8 cellular contexts compared by ENCODE assay signal in genomic region chr19:39846176-39846677, GRCh38. TPM values are rescaled to one million over a fixed set of nuclear protein-coding genes. Genes with fewer than 3 reads are reported as not detected.
DNase-seq lines count a peak whose midpoint lies in the region; ATAC-seq, FAIRE-seq and TF ChIP-seq lines count a peak whose summit lies in the region.

FBL (minus strand) TSS chr19:39846379; CDS start chr19:39846300, 79 bp downstream.

- peak; percentile 89 for ATAC-seq in HG02642 (IDR thresholded peaks at IDR 0.05; ENCODE audit: poor library complexity, unreplicated experiment)
- peak; percentile 96 for ATAC-seq in activated naive CD8-positive, alpha-beta T cell treated with anti-CD3 and anti-CD28 coated beads, Interleukin-2, amount 10 ng/mL, durations not matched to agents 7 days and 5 days (ENCODE audit: low read depth)
- peak; percentile 96 to 99 (median 98) for ATAC-seq in pancreas

- peaks cover 14% of the 10 kb centered on the region; the same call in 1 of the 2 replicates for H4K20me1 ChIP-seq in SU-DHL-6 (ENCODE audit: low read depth, low read length)

- H3K9me3 ChIP-seq in SU-DHL-6 (ENCODE audit: insufficient read depth, low read length) (no peaks in the 10 kb centered on the region), pancreas (no peaks in the 10 kb centered on the region), tibial artery (no peaks in the 10 kb centered on the region)

- 1% methylated on average over 47 of the region's 47 CpGs for WGBS in pancreas, 2 donors

- peaks cover 38% of the 10 kb centered on the region for H3K4me1 Mint-ChIP-seq in activated naive CD8-positive, alpha-beta T cell treated with anti-CD3 and anti-CD28 coated beads, Interleukin-2, amount 10 ng/mL, durations not matched to agents 7 days and 5 days

- H2AFZ ChIP-seq in SU-DHL-6 (ENCODE audit: low read depth, low read length, severe bottlenecking) = peak within 1 kb of the TSS; percentile 33

- POLR2A ChIA-PET in activated naive CD8-positive, alpha-beta T cell treated with anti-CD3 and anti-CD28 coated beads, Interleukin-2, amount 10 ng/mL, durations not matched to agents 7 days and 5 days (lab: Charles Lee) = interaction anchor here (0.7 to 5.1 kb wide), 8 partner anchors 9 to 411 kb away, joined by 3 to 38 read pairs (median 6); partner anchors contain the start of genes DYRK1B, PSMC4, RPS16 and ZNF546

- H3K36me3 Mint-ChIP-seq in activated naive CD8-positive, alpha-beta T cell treated with anti-CD3 and anti-CD28 coated beads, Interleukin-2, amount 10 ng/mL, durations not matched to agents 7 days and 5 days = no peaks in the 10 kb centered on the region

- FAIRE-seq in pancreas (lab: Jason Lieb, UNC) = no peak

- peak within 1 kb of the TSS; percentile 87 for H3K4me2 ChIP-seq in SU-DHL-6 (ENCODE audit: low read depth, low read length, poor library complexity, severe bottlenecking)

- peak within 1 kb of the TSS; percentile 92 for H3K27ac Mint-ChIP-seq in activated naive CD8-positive, alpha-beta T cell treated with anti-CD3 and anti-CD28 coated beads, Interleukin-2, amount 10 ng/mL, durations not matched to agents 7 days and 5 days

- H3K27ac ChIP-seq in SU-DHL-6 (ENCODE audit: low read depth, low read length) = peak within 1 kb of the TSS; percentile 45
- peak within 1 kb of the TSS; percentile 52 to 82 (median 60) for H3K27ac ChIP-seq in pancreas
- H3K27ac ChIP-seq in tibial artery = peak within 1 kb of the TSS; percentile 81 to 91

- H3K9me2 ChIP-seq in SU-DHL-6 (replicated peaks; ENCODE audit: insufficient read depth, low read length) = no peaks in the 10 kb centered on the region

- H3K4me3 ChIP-seq in SU-DHL-6 (ENCODE audit: insufficient read depth, low read length, poor library complexity, severe bottlenecking) = peak within 1 kb of the TSS; percentile 88
- H3K4me3 ChIP-seq in pancreas = peak within 1 kb of the TSS; percentile 64 to 73 (median 68)
- peak within 1 kb of the TSS; percentile 81 to 93 for H3K4me3 ChIP-seq in tibial artery

- peaks cover 49% of the 10 kb centered on the region for H3K79me2 ChIP-seq in SU-DHL-6 (ENCODE audit: insufficient read depth, low read length)

- peak within 1 kb of the TSS; percentile 87 for H3K9ac ChIP-seq in SU-DHL-6 (ENCODE audit: low read length)

- H3K4me1 ChIP-seq in pancreas (peaks cover 11 to 23% (median 13%) of the 10 kb centered on the region in 3 donors), tibial artery (peaks cover 0 to 59% (median 29%) of the 10 kb centered on the region in 4 donors)

- H3K4me3 Mint-ChIP-seq in activated naive CD8-positive, alpha-beta T cell treated with anti-CD3 and anti-CD28 coated beads, Interleukin-2, amount 10 ng/mL, durations not matched to agents 7 days and 5 days = peak within 1 kb of the TSS; percentile 91

- H3K27me3 Mint-ChIP-seq in activated naive CD8-positive, alpha-beta T cell treated with anti-CD3 and anti-CD28 coated beads, Interleukin-2, amount 10 ng/mL, durations not matched to agents 7 days and 5 days = peaks cover 2% of the 10 kb centered on the region

- TF ChIP-seq CTCF in GM10266 (IDR thresholded peaks at IDR 0.05; ENCODE audit: control insufficient read depth, insufficient read depth, low read depth, missing control alignments) (no peak), SU-DHL-6 (IDR thresholded peaks at IDR 0.05; ENCODE audit: insufficient read depth, low read length, poor library complexity, severe bottlenecking) (no peak), pancreas (IDR thresholded peaks at IDR 0.05) (no peak), tibial artery (IDR thresholded peaks at IDR 0.05) (no peak)

- H3K9me3 Mint-ChIP-seq in activated naive CD8-positive, alpha-beta T cell treated with anti-CD3 and anti-CD28 coated beads, Interleukin-2, amount 10 ng/mL, durations not matched to agents 7 days and 5 days = no peaks in the 10 kb centered on the region

- H3F3A ChIP-seq in SU-DHL-6 (ENCODE audit: insufficient read depth) = peaks cover 8% of the 10 kb centered on the region; the same call in 1 of the 2 replicates

- H3K36me3 ChIP-seq in SU-DHL-6 (ENCODE audit: low read length) (no peaks in the 10 kb centered on the region), pancreas (no peaks in the 10 kb centered on the region), tibial artery (no peaks in the 10 kb centered on the region)

- no peaks in the 10 kb centered on the region for H3K27me3 ChIP-seq in SU-DHL-6 (ENCODE audit: low read length)
- H3K27me3 ChIP-seq in pancreas = no peaks in the 10 kb centered on the region
- no peaks in the 10 kb centered on the region for H3K27me3 ChIP-seq in tibial artery

- DNase-seq in GM10266 (ENCODE audit: extremely low spot score) (peak; percentile 98), NCI-H1105 treated with DMSO at 0.1 percent for 48 hours (lab: John Stamatoyannopoulos, UW) (peak; percentile 89), head of caudate nucleus (peak; percentile 89 to 99 (median 97)), pancreas (peak; percentile 95 to 100 (median 98)), tibial artery (peak; percentile 93 to 97)
- peak; percentile 100 for DNase-seq in activated naive CD8-positive, alpha-beta T cell treated with anti-CD3 and anti-CD28 coated beads, Interleukin-2, amount 10 ng/mL, durations not matched to agents 7 days and 5 days

- intact Hi-C loops in head of caudate nucleus (cut with DNase I) = no loop called here
- intact Hi-C loops in pancreas (cut with DNase I) = no loop called here
- intact Hi-C loops in tibial artery (cut with DNase I; ENCODE audit: low total_unique reads) = loop anchor here (5.0 kb wide), 1 partner anchor 126 kb away; the partner anchor contains the start of gene PSMC4

RNA-seq across cellular contexts. Expression of gene FBL, which starts in this region (rescaled TPM):
- total RNA-seq in activated naive CD8-positive, alpha-beta T cell treated with anti-CD3 and anti-CD28 coated beads, Interleukin-2, amount 10 ng/mL, durations not matched to agents 7 days and 5 days = 100 to 1,000 TPM; 344 to 357 TPM
- 100 to 1,000 TPM in 5 of 6 donors, 10 to 100 TPM in 1; 86.4 to 166 (median 109) TPM for total RNA-seq in pancreas
- polyA plus RNA-seq in pancreas = 100 to 1,000 TPM in 1 of 2 donors, 10 to 100 TPM in 1; 96.4 to 131 TPM

Comparison
In these comparisons a context has a peak if more than half of its experiments do, and no peak if none do; other contexts are left out.
1. Peak in every context shown above with its lines: DNase-seq, ATAC-seq, H3K4me3 ChIP-seq and H3K27ac ChIP-seq.